Comparison of ENCODE assay signal across 3 cellular contexts in genomic region chr4:141098163-141098562, GRCh38.
"Had no signal": no experiment of that assay in that cellular context is flagged by ENCODE, and none has a peak within 500 bp of the region (broad histone marks: within the 10 kb centered on the region; RNA-seq: fewer than 3 reads in every experiment).

No MANE protein-coding gene starts in this region.

- DNase-seq: GDM1, GF-D8 had no signal

- ATAC-seq: GM12878 had no signal

- H3K4me3 ChIP-seq: GM12878 had no signal
